32 cellular contexts compared by ENCODE assay signal in the genomic region with DNA sequence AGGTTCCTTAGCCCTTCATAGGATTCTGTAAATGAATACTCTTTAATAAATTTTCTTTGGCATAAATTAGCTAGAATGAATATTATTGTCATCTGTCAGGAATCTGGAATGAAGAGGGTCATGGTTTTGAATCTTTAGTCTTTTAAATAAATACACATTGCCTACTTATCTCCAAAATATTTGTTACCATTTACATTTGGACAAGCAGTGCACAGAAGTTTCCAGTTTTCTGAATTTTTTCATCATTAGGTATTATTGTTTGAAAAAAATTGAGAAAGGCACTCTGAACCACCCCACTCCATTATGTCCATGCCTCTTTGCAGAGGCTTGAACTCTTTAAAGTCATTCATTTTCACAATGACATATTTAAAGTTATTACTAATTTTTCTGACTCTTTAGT.
"Had no signal": no experiment of that assay in that cellular context is flagged by ENCODE, and none has a peak within 500 bp of the region (broad histone marks: within the 10 kb centered on the region; RNA-seq: fewer than 3 reads in every experiment).

No MANE protein-coding gene starts in this region.

- H2AFZ ChIP-seq: hepatocyte had no signal

- ATAC-seq: activated CD4-positive, CD25-positive, alpha-beta regulatory T cell treated with anti-CD3 and anti-CD28 coated beads, Interleukin-2, amount 50 U/mL, for 24 hours; activated CD8-positive, alpha-beta memory T cell treated with anti-CD3 and anti-CD28 coated beads, Interleukin-2, amount 10 ng/mL, durations not matched to agents 7 days and 5 days; activated CD8-positive, alpha-beta T cell treated with anti-CD3 and anti-CD28 coated beads, Interleukin-2, amount 10 ng/mL, durations not matched to agents 7 days and 5 days; activated naive CD8-positive, alpha-beta T cell treated with anti-CD3 and anti-CD28 coated beads, Interleukin-2, amount 50 U/mL, for 24 hours; esophagus mucosa; foreskin keratinocyte; gastrocnemius medialis; heart left ventricle; T-helper 17 cell had no signal

- H3K4me3 ChIP-seq: ascending aorta, breast epithelium, cardiac muscle cell, colonic mucosa, dorsolateral prefrontal cortex, gastrocnemius medialis, heart left ventricle, hepatocyte had no signal

- H3K27me3 ChIP-seq: ascending aorta, breast epithelium, cardiac muscle cell, colonic mucosa, dorsolateral prefrontal cortex, foreskin keratinocyte, gastrocnemius medialis, heart left ventricle, hepatocyte had no signal

- H3K4me2 ChIP-seq: hepatocyte had no signal

- H3K9me3 ChIP-seq: ascending aorta, breast epithelium, colonic mucosa, gastrocnemius medialis, heart left ventricle had no signal

- H3K4me1 ChIP-seq: ascending aorta, breast epithelium, colonic mucosa, foreskin keratinocyte, gastrocnemius medialis had no signal

- H3K27ac ChIP-seq: ascending aorta, breast epithelium, cardiac muscle cell, colonic mucosa, dorsolateral prefrontal cortex, foreskin keratinocyte, gastrocnemius medialis, heart left ventricle, hepatocyte, WERI-Rb-1 had no signal

- H3K36me3 ChIP-seq: ascending aorta, breast epithelium, cardiac muscle cell, colonic mucosa, gastrocnemius medialis, heart left ventricle, WERI-Rb-1 had no signal

- DNase-seq: activated B cell treated with CpG ODN at 0.5 μM for 24 hours; activated CD4-positive, alpha-beta memory T cell treated with anti-CD3 and anti-CD28 coated beads for 36 hours; activated CD4-positive, alpha-beta T cell treated with anti-CD3 and anti-CD28 coated beads for 48 hours; activated CD4-positive, alpha-beta T cell treated with anti-CD3 and anti-CD28 coated beads, Interleukin-2, amount 50 U/mL, for 1 hour; activated CD8-positive, alpha-beta memory T cell treated with anti-CD3 and anti-CD28 coated beads, Interleukin-2, amount 10 ng/mL, durations not matched to agents 7 days and 5 days; activated CD8-positive, alpha-beta memory T cell treated with anti-CD3 and anti-CD28 coated beads, Interleukin-2, amount 50 U/mL, for 4 hours; activated CD8-positive, alpha-beta T cell treated with anti-CD3 and anti-CD28 coated beads, Interleukin-2, amount 10 ng/mL, durations not matched to agents 7 days and 5 days; activated effector memory CD4-positive, alpha-beta T cell treated with anti-CD3 and anti-CD28 coated beads, Interleukin-2, amount 50 U/mL, for 16 hours; activated naive CD4-positive, alpha-beta T cell treated with anti-CD3 and anti-CD28 coated beads for 36 hours; activated naive CD8-positive, alpha-beta T cell treated with anti-CD3 and anti-CD28 coated beads for 36 hours; activated naive CD8-positive, alpha-beta T cell treated with anti-CD3 and anti-CD28 coated beads, Interleukin-2, amount 50 U/mL, for 24 hours; activated T-cell treated with anti-CD3 and anti-CD28 coated beads, Interleukin-2, amount 50 U/mL, for 1 hour; activated T-cell treated with anti-CD3 and anti-CD28 coated beads, Interleukin-2, amount 50 U/mL, for 48 hours; central memory CD4-positive, alpha-beta T cell; cerebellar nuclear complex; colonic mucosa; dorsolateral prefrontal cortex; effector memory CD4-positive, alpha-beta T cell; endodermal cell; foreskin keratinocyte; gastrocnemius medialis; glutamatergic neuron; heart left ventricle; T-helper 17 cell; T1000; WERI-Rb-1 had no signal
